ENCODE assay signal across 17 cellular contexts in the genomic region with DNA sequence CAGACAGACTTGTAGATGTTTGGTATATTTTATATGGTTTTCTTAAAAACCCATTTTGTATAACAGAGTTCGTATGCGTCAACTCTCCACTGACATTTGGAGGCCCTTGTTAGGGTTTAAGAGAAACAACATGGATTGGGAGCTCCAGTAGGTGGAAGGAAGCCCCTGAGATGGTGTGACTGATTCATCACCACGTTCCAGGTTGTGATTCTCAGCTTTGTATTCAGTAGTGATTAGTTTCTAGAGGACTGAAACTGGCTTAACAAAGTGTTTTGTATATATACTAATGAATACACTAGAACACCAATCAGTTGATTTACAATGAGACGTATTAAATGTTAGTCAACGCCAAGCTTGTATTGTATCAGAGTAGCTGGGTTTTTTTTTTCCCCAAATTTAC. TPM values are rescaled to one million over a fixed set of nuclear protein-coding genes. Genes with fewer than 3 reads are reported as not detected.
DNase-seq lines count a peak whose midpoint lies in the region; ATAC-seq and TF ChIP-seq lines count a peak whose summit lies in the region.
"Had no signal": no experiment of that assay in that cellular context is flagged by ENCODE, and none has a peak within 500 bp of the region (broad histone marks: within the 10 kb centered on the region; RNA-seq: fewer than 3 reads in every experiment).

No MANE protein-coding gene starts in this region.

- peaks cover 19% of the 10 kb centered on the region for H3K36me3 Mint-ChIP-seq in activated T-cell treated with anti-CD3 and anti-CD28 coated beads, Interleukin-2, amount 50 U/mL, for 4 hours (ENCODE audit: insufficient read depth)
- peaks cover 7 to 61% (median 14%) of the 10 kb centered on the region in 3 donors for H3K36me3 Mint-ChIP-seq in CD8-positive, alpha-beta memory T cell
- peaks cover 3 to 8% (median 4%) of the 10 kb centered on the region in 3 donors for H3K36me3 Mint-ChIP-seq in immature natural killer cell
- peaks cover 12% of the 10 kb centered on the region for H3K36me3 Mint-ChIP-seq in progenitor cell of endocrine pancreas (ENCODE audit: insufficient read depth)

- no peaks in the 10 kb centered on the region for H3K27me3 Mint-ChIP-seq in activated T-cell treated with anti-CD3 and anti-CD28 coated beads, Interleukin-2, amount 50 U/mL, for 4 hours (ENCODE audit: low read depth)
- no peaks in the 10 kb centered on the region for H3K27me3 Mint-ChIP-seq in CD8-positive, alpha-beta memory T cell
- peaks cover 0 to 1% (median 0%) of the 10 kb centered on the region in 3 donors for H3K27me3 Mint-ChIP-seq in immature natural killer cell (ENCODE audit: low read depth in 3 of 3)
- H3K27me3 Mint-ChIP-seq in progenitor cell of endocrine pancreas: no peaks in the 10 kb centered on the region

- peak overlapping the region in 5 of 8 donors; percentile 19 to 44 (median 29) for H3K27ac Mint-ChIP-seq in CD8-positive, alpha-beta memory T cell
- H3K27ac Mint-ChIP-seq in immature natural killer cell (peak overlapping the region; percentile 40 to 87 (median 80)), progenitor cell of endocrine pancreas (no peak overlapping the region)

- TF ChIP-seq CTCF in progenitor cell of endocrine pancreas (IDR thresholded peaks at IDR 0.05; ENCODE audit: unreplicated experiment): no peak

- H3K4me1 ChIP-seq in CD8-positive, alpha-beta memory T cell (ENCODE audit: insufficient read depth, low read length): peaks cover 62% of the 10 kb centered on the region
- H3K4me1 ChIP-seq: A549 had no signal

- H3K4me3 Mint-ChIP-seq in activated T-cell treated with anti-CD3 and anti-CD28 coated beads, Interleukin-2, amount 50 U/mL, for 4 hours: no peak overlapping the region
- peak overlapping the region in 2 of 7 donors; percentile 8 to 43 for H3K4me3 Mint-ChIP-seq in CD8-positive, alpha-beta memory T cell
- H3K4me3 Mint-ChIP-seq in immature natural killer cell (peak overlapping the region; percentile 1 to 73 (median 21)), progenitor cell of endocrine pancreas (ENCODE audit: low read depth) (no peak overlapping the region)
- H3K4me3 Mint-ChIP-seq: CD14-positive monocyte had no signal

- POLR2A ChIA-PET in CD8-positive, alpha-beta memory T cell (lab: Charles Lee): interaction anchor here (0.5 to 1.0 kb wide), 3 partner anchors 26 to 69 kb away, joined by 4 to 5 read pairs (median 5); no protein-coding TSS in a partner anchor

- H3K9me3 Mint-ChIP-seq in activated T-cell treated with anti-CD3 and anti-CD28 coated beads, Interleukin-2, amount 50 U/mL, for 4 hours: no peaks in the 10 kb centered on the region
- no peaks in the 10 kb centered on the region for H3K9me3 Mint-ChIP-seq in CD8-positive, alpha-beta memory T cell
- H3K9me3 Mint-ChIP-seq in immature natural killer cell (no peaks in the 10 kb centered on the region), progenitor cell of endocrine pancreas (ENCODE audit: low read depth) (peaks cover 3% of the 10 kb centered on the region)

- CTCF ChIA-PET in CD8-positive, alpha-beta memory T cell (lab: Charles Lee): interaction anchor here (0.8 to 1.5 kb wide), 3 partner anchors 15 to 158 kb away, joined by 3 to 5 read pairs (median 5); no protein-coding TSS in a partner anchor

- no peak overlapping the region for H3K4me3 ChIP-seq in CD8-positive, alpha-beta memory T cell (ENCODE audit: low read length)
- H3K4me3 ChIP-seq: A549 had no signal

- H3K9me3 ChIP-seq in CD8-positive, alpha-beta memory T cell (ENCODE audit: low read length): no peaks in the 10 kb centered on the region
- H3K9me3 ChIP-seq: A549 had no signal

- peak; percentile 59 to 65 for ATAC-seq in activated T-cell treated with anti-CD3 and anti-CD28 coated beads, Interleukin-2, amount 50 U/mL, for 4 hours
- peak; percentile 65 for ATAC-seq in stimulated activated naive CD8-positive, alpha-beta T cell treated with anti-CD3 and anti-CD28 coated beads, Interleukin-15, Interleukin-2, amounts not matched to agents 100 U/mL and 50 U/mL, for 24 hours
- ATAC-seq in HG03342 (IDR thresholded peaks at IDR 0.05; ENCODE audit: unreplicated experiment): no peak
- no peak for ATAC-seq in HG03457 (IDR thresholded peaks at IDR 0.05; ENCODE audit: unreplicated experiment)
- ATAC-seq: A549, PC-3 had no signal

- no peaks in the 10 kb centered on the region for H3K27me3 ChIP-seq in CD8-positive, alpha-beta memory T cell (ENCODE audit: insufficient read depth, low read length, poor library complexity, severe bottlenecking)

- H3K36me3 ChIP-seq in CD8-positive, alpha-beta memory T cell (ENCODE audit: insufficient read depth, low read length): no peaks in the 10 kb centered on the region

- no peak for DNase-seq in activated T-cell treated with anti-CD3 and anti-CD28 coated beads, Interleukin-2, amount 50 U/mL, for 4 hours
- DNase-seq in activated T-cell treated with anti-CD3 and anti-CD28 coated beads for 4 hours (no peak), immature natural killer cell (no peak), progenitor cell of endocrine pancreas (ENCODE audit: low spot score, unreplicated experiment) (no peak)
- no peak for DNase-seq in CD8-positive, alpha-beta memory T cell
- no peak for DNase-seq in stimulated activated naive CD8-positive, alpha-beta T cell treated with anti-CD3 and anti-CD28 coated beads, Interleukin-15, Interleukin-2, amounts not matched to agents 100 U/mL and 50 U/mL, for 24 hours
- DNase-seq: DND-41, GF-D8, NCI-H1092 treated with DMSO at 0.1 percent for 48 hours, NCI-H1694 treated with DMSO at 0.1 percent for 48 hours, NCI-H446, PC-3 had no signal

- H3K4me1 Mint-ChIP-seq in activated T-cell treated with anti-CD3 and anti-CD28 coated beads, Interleukin-2, amount 50 U/mL, for 4 hours (ENCODE audit: low read depth): peaks cover 73% of the 10 kb centered on the region
- H3K4me1 Mint-ChIP-seq in CD8-positive, alpha-beta memory T cell: peaks cover 76 to 94% (median 94%) of the 10 kb centered on the region in 3 donors
- H3K4me1 Mint-ChIP-seq in immature natural killer cell (peaks cover 86 to 100% of the 10 kb centered on the region in 2 donors), progenitor cell of endocrine pancreas (ENCODE audit: low read depth) (peaks cover 12% of the 10 kb centered on the region)

- H3K27ac ChIP-seq in CD8-positive, alpha-beta memory T cell (ENCODE audit: low read depth, low read length): no peak overlapping the region
- H3K27ac ChIP-seq: A549, KMS-11 had no signal

RNA-seq across cellular contexts. Expression of a gene that starts 33.9 kb away (rescaled TPM):
- total RNA-seq in activated T-cell treated with anti-CD3 and anti-CD28 coated beads, Interleukin-2, amount 50 U/mL, for 4 hours: 10 to 100 TPM; 19.6 to 21.3 (median 19.6) TPM
- total RNA-seq in CD8-positive, alpha-beta memory T cell: 10 to 100 TPM; 34.2 to 35.9 TPM
- 55.1 TPM for polyA plus RNA-seq in CD8-positive, alpha-beta memory T cell
- 10 to 100 TPM; 34.3 to 68.6 (median 38.4) TPM for polyA plus RNA-seq in immature natural killer cell
- 22.9 and 23.6 TPM in 2 replicates for total RNA-seq in progenitor cell of endocrine pancreas

Comparison
In these comparisons a context has a peak if more than half of its experiments do, and no peak if none do; other contexts are left out.
1. ATAC-seq: peak in activated T-cell treated with anti-CD3 and anti-CD28 coated beads, Interleukin-2, amount 50 U/mL, for 4 hours (2 of 2) and stimulated activated naive CD8-positive, alpha-beta T cell treated with anti-CD3 and anti-CD28 coated beads, Interleukin-15, Interleukin-2, amounts not matched to agents 100 U/mL and 50 U/mL, for 24 hours (single experiment); none in HG03342 (single experiment) and HG03457 (single experiment).
2. H3K4me3 Mint-ChIP-seq: peak in immature natural killer cell (5 of 5); none in activated T-cell treated with anti-CD3 and anti-CD28 coated beads, Interleukin-2, amount 50 U/mL, for 4 hours (single experiment) and progenitor cell of endocrine pancreas (single experiment).